Comparison of ENCODE assay signal across 10 cellular contexts in genomic region chr10:90319188-90319914, GRCh38.
DNase-seq lines count a peak whose midpoint lies in the region; ATAC-seq, FAIRE-seq and TF ChIP-seq lines count a peak whose summit lies in the region.
"Had no signal": no experiment of that assay in that cellular context is flagged by ENCODE, and none has a peak within 500 bp of the region (broad histone marks: within the 10 kb centered on the region; RNA-seq: fewer than 3 reads in every experiment).

No MANE protein-coding gene starts in this region.

- H3K27me3 ChIP-seq in ACC112 (ENCODE audit: insufficient read depth, low read length) (no peaks in the 10 kb centered on the region), tibial artery (no peaks in the 10 kb centered on the region), lower lobe of right lung (ENCODE audit: low read depth) (no peaks in the 10 kb centered on the region)

- 0 out of 2 replicates have a peak overlapping the region, but pooled peaks have one; percentile 19 for H3K4me3 ChIP-seq in ACC112 (ENCODE audit: low read depth, low read length)
- H3K4me3 ChIP-seq in fibroblast of pulmonary artery (replicated peaks; ENCODE audit: low read depth, low read length): no peak overlapping the region
- H3K4me3 ChIP-seq in tibial artery: no peak overlapping the region
- no peak overlapping the region for H3K4me3 ChIP-seq in lower lobe of right lung
- H3K4me3 ChIP-seq: thoracic aorta had no signal

- peaks cover 23% of the 10 kb centered on the region for H3K4me1 ChIP-seq in ACC112 (ENCODE audit: control insufficient read depth, insufficient read depth, low read length, unreplicated experiment)
- H3K4me1 ChIP-seq in tibial artery: no peaks in the 10 kb centered on the region
- H3K4me1 ChIP-seq in lower lobe of right lung: no peaks in the 10 kb centered on the region

- ATAC-seq in GM18517 (IDR thresholded peaks at IDR 0.05; ENCODE audit: unreplicated experiment) (peak; percentile 76), HG02884 (IDR thresholded peaks at IDR 0.05; ENCODE audit: unreplicated experiment) (peak; percentile 88), lower lobe of right lung (no peak)

- H2AFZ ChIP-seq in ACC112 (ENCODE audit: low read length, unreplicated experiment): no peak overlapping the region

- H3K36me3 ChIP-seq in ACC112 (ENCODE audit: insufficient read depth, low read length): no peaks in the 10 kb centered on the region
- no peaks in the 10 kb centered on the region for H3K36me3 ChIP-seq in tibial artery
- H3K36me3 ChIP-seq in lower lobe of right lung: no peaks in the 10 kb centered on the region
- H3K36me3 ChIP-seq: thoracic aorta had no signal

- H3K79me2 ChIP-seq in ACC112 (ENCODE audit: control insufficient read depth, insufficient read depth, low read length, unreplicated experiment): no peaks in the 10 kb centered on the region

- no peak for TF ChIP-seq CTCF in fibroblast of pulmonary artery (IDR thresholded peaks at IDR 0.05; ENCODE audit: low read length, missing control alignments)
- no peak for TF ChIP-seq CTCF in tibial artery (IDR thresholded peaks at IDR 0.05)
- TF ChIP-seq CTCF in lower lobe of right lung (IDR thresholded peaks at IDR 0.05): no peak

- H3K9me3 ChIP-seq in tibial artery (no peaks in the 10 kb centered on the region), lower lobe of right lung (no peaks in the 10 kb centered on the region)
- H3K9me3 ChIP-seq: thoracic aorta had no signal

- peak overlapping the region; percentile 47; the same call in 1 of the 2 replicates for H3K27ac ChIP-seq in ACC112 (ENCODE audit: low read depth, low read length)
- H3K27ac ChIP-seq in tibial artery: no peak overlapping the region
- H3K27ac ChIP-seq in lower lobe of right lung: no peak overlapping the region
- H3K27ac ChIP-seq: HL-60, thoracic aorta had no signal

- no peak for FAIRE-seq in urothelium cell line (lab: Jason Lieb, UNC)

- intact Hi-C loops in tibial artery (cut with DNase I; ENCODE audit: low total_unique reads): no loop called here
- intact Hi-C loops in lower lobe of right lung (cut with DNase I): no loop called here

- DNase-seq in NCI-H774 (lab: John Stamatoyannopoulos, UW) (peak; percentile 8), fibroblast of pulmonary artery (ENCODE audit: low read depth) (peak; percentile 87), urothelium cell line (ENCODE audit: low spot score) (peak; percentile 76), tibial artery (no peak), lower lobe of right lung (no peak)

Comparison
In these comparisons a context has a peak if more than half of its experiments do, and no peak if none do; other contexts are left out.
1. ATAC-seq: peak in GM18517 (single experiment) and HG02884 (single experiment); none in lower lobe of right lung (0 of 2).
2. DNase-seq: peak in NCI-H774 (single experiment), fibroblast of pulmonary artery (single experiment) and urothelium cell line (single experiment); none in tibial artery (0 of 2) and lower lobe of right lung (single experiment).